8 cellular contexts compared by ENCODE assay signal in genomic region chr13:75481176-75482069, GRCh38.
DNase-seq lines count a peak whose midpoint lies in the region; ATAC-seq and FAIRE-seq lines count a peak whose summit lies in the region.

No MANE protein-coding gene starts in this region.

- H3K27me3 ChIP-seq in HUES6 (ENCODE audit: control insufficient read depth, insufficient read depth, low read length), result peaks cover 12% of the 10 kb centered on the region; the same call in 1 of the 2 replicates
- H3K27me3 ChIP-seq in duodenal mucosa (ENCODE audit: control insufficient read depth in 1 of 2, insufficient read depth in 2 of 2, low read length in 2 of 2), result peaks cover 0 to 4% of the 10 kb centered on the region in 2 donors

- no peaks in the 10 kb centered on the region for H3K36me3 Mint-ChIP-seq in memory B cell

- peak overlapping the region; percentile 72 for H3K27ac Mint-ChIP-seq in memory B cell

- H3K9me3 ChIP-seq in HUES6 (ENCODE audit: control insufficient read depth, insufficient read depth, low read depth, low read length) (no peaks in the 10 kb centered on the region), duodenal mucosa (ENCODE audit: control insufficient read depth in 1 of 2, low read length in 2 of 2) (no peaks in the 10 kb centered on the region)

- H3K4me3 ChIP-seq in GM08714 (ENCODE audit: low read length) (peak overlapping the region; percentile 64), HUES6 (ENCODE audit: low read depth, low read length) (peak overlapping the region; percentile 79), duodenal mucosa (ENCODE audit: low read depth in 1 of 2, low read length in 2 of 2) (peak overlapping the region; percentile 77 to 79)

- ATAC-seq in GM21576 (IDR thresholded peaks at IDR 0.05; ENCODE audit: unreplicated experiment) (peak; percentile 22), memory B cell (ENCODE audit: low read depth) (peak; percentile 22)

- H3K4me1 ChIP-seq in HUES6 (ENCODE audit: control insufficient read depth, insufficient read depth, low read length) (peaks cover 12% of the 10 kb centered on the region; the same call in 1 of the 2 replicates), duodenal mucosa (ENCODE audit: control insufficient read depth in 1 of 2, insufficient read depth in 2 of 2, low read length in 2 of 2) (peaks cover 0 to 7% of the 10 kb centered on the region in 2 donors)

- peak overlapping the region; percentile 65 for H3K9ac ChIP-seq in HUES6 (ENCODE audit: low read length)
- peak overlapping the region in 1 of 2 donors; percentile 51 for H3K9ac ChIP-seq in duodenal mucosa (ENCODE audit: low read depth in 1 of 2, low read length in 2 of 2)

- peaks cover 11% of the 10 kb centered on the region for H3K4me1 Mint-ChIP-seq in memory B cell

- H3K27ac ChIP-seq in HUES6 (ENCODE audit: low read depth, low read length) (peak overlapping the region; percentile 29; the same call in 1 of the 2 replicates), duodenal mucosa (ENCODE audit: low read depth, low read length) (peak overlapping the region; percentile 44), substantia nigra (ENCODE audit: low read depth, low read length, poor library complexity, severe bottlenecking) (peak overlapping the region; percentile 45)

- H3K9me3 Mint-ChIP-seq in memory B cell, result no peaks in the 10 kb centered on the region

- peak; percentile 66 for DNase-seq in UCSD-AML1 (lab: John Stamatoyannopoulos, UW; ENCODE audit: unreplicated experiment)
- peak; percentile 15 to 43 for DNase-seq in memory B cell (ENCODE audit: low spot score in 2 of 2)
- peak in 27 of 49 donors; percentile 11 to 71 (median 32) for DNase-seq in substantia nigra (lab: John Stamatoyannopoulos, UW)
- DNase-seq in RCC 7860 (ENCODE audit: low spot score), result no peak

- peaks cover 24% of the 10 kb centered on the region for H3K27me3 Mint-ChIP-seq in memory B cell

- H3K4me3 Mint-ChIP-seq in memory B cell, result peak overlapping the region; percentile 74

- no peak for FAIRE-seq in RCC 7860 (lab: Jason Lieb, UNC)

- H3K36me3 ChIP-seq in HUES6 (ENCODE audit: control insufficient read depth, insufficient read depth, low read length) (no peaks in the 10 kb centered on the region), duodenal mucosa (ENCODE audit: control insufficient read depth in 1 of 2, insufficient read depth in 2 of 2, low read length in 2 of 2) (no peaks in the 10 kb centered on the region)
